8 cellular contexts compared by ENCODE assay signal in the genomic region with DNA sequence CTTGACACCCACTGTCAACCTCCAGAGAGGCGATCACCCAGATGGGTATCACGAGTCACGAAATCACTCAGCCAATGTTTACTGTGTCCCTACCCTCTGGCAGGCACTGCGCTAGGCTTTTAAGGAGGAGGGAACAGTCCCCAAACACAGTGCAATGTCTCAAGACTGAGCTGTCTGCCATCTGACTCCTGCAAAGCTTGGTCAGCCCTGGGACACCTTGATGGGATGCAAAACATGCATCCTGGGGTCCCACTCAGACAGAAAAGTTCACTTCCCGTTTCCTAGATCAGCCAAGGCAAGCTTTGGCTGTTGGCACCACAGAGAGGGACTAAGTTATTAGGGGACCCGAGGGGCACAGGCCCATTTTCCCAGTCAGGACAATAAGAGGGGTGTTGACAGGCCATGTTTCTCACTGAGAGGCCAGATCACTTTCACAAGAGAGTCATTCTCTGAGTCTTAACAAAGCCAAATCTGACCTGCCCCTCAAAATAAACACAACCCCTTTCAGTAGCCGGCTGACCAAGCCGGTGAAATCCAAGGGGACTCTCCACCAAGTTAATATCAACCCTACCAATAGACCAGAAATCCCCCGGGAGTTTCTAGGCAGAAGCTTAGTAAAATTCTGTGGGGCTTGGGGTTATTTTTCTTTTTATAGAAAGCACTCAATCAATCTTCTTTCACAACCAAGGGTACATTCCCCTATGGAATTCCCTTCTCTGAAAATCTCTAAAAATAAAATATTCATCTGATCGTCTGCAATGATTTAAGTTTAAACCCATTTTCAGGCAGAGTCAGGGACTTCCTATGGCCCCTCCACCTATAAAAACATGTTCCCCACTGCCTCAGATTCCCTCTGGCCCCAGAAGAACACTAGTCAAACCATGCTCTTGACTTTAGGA.
DNase-seq lines count a peak whose midpoint lies in the region; ATAC-seq lines count a peak whose summit lies in the region.

No MANE protein-coding gene starts in this region.

- peak overlapping the region; percentile 88; the same call in 1 of the 2 replicates for H3K27ac ChIP-seq in ACC112 (ENCODE audit: low read depth, low read length)

- ATAC-seq in GM18873 (IDR thresholded peaks at IDR 0.05; ENCODE audit: low FRiP score, unreplicated experiment) (peak; percentile 27), HG03196 (IDR thresholded peaks at IDR 0.05; ENCODE audit: unreplicated experiment) (peak; percentile 26)
- no peak for ATAC-seq in central memory CD8-positive, alpha-beta T cell (replicated peaks; ENCODE audit: extremely low read depth, poor library complexity, severe bottlenecking)

- no peaks in the 10 kb centered on the region for H3K27me3 ChIP-seq in ACC112 (ENCODE audit: insufficient read depth, low read length)

- 0 out of 2 replicates have a peak, but pooled peaks cover 10% of the 10 kb centered on the region for H3K36me3 ChIP-seq in ACC112 (ENCODE audit: insufficient read depth, low read length)

- H3K27me3 Mint-ChIP-seq in central memory CD8-positive, alpha-beta T cell, result no peaks in the 10 kb centered on the region

- H3K79me2 ChIP-seq in ACC112 (ENCODE audit: control insufficient read depth, insufficient read depth, low read length, unreplicated experiment), result peaks cover 69% of the 10 kb centered on the region

- no peaks in the 10 kb centered on the region for H3K9me3 Mint-ChIP-seq in central memory CD8-positive, alpha-beta T cell

- peak overlapping the region; percentile 3; the same call in 1 of the 2 replicates for H3K4me3 ChIP-seq in ACC112 (ENCODE audit: low read depth, low read length)

- H2AFZ ChIP-seq in ACC112 (ENCODE audit: low read length, unreplicated experiment), result no peak overlapping the region

- peak overlapping the region; percentile 99 for H3K27ac Mint-ChIP-seq in central memory CD8-positive, alpha-beta T cell (ENCODE audit: low read depth)

- DNase-seq in central memory CD8-positive, alpha-beta T cell (ENCODE audit: low spot score in 2 of 2), result no peak
- no peak for DNase-seq in HUDEP-2 (lab: John Stamatoyannopoulos, UW; ENCODE audit: unreplicated experiment in 76 of 76)
- no peak for DNase-seq in stimulated activated naive CD4-positive, alpha-beta T cell treated with Interleukin-2 at 50 U/mL for 16 hours (lab: John Stamatoyannopoulos, UW)
- DNase-seq in foreskin melanocyte, result no peak
- no peak for DNase-seq in inferior parietal cortex (ENCODE audit: extremely low spot score)

- H3K4me1 Mint-ChIP-seq in central memory CD8-positive, alpha-beta T cell, result peaks cover 75% of the 10 kb centered on the region

- H3K4me3 Mint-ChIP-seq in central memory CD8-positive, alpha-beta T cell, result peak overlapping the region; percentile 97

- peaks cover 38% of the 10 kb centered on the region for H3K36me3 Mint-ChIP-seq in central memory CD8-positive, alpha-beta T cell (ENCODE audit: insufficient read depth)

- peaks cover 28% of the 10 kb centered on the region for H3K4me1 ChIP-seq in ACC112 (ENCODE audit: control insufficient read depth, insufficient read depth, low read length, unreplicated experiment)
